Comparison of ENCODE assay signal across 13 cellular contexts in the genomic region with DNA sequence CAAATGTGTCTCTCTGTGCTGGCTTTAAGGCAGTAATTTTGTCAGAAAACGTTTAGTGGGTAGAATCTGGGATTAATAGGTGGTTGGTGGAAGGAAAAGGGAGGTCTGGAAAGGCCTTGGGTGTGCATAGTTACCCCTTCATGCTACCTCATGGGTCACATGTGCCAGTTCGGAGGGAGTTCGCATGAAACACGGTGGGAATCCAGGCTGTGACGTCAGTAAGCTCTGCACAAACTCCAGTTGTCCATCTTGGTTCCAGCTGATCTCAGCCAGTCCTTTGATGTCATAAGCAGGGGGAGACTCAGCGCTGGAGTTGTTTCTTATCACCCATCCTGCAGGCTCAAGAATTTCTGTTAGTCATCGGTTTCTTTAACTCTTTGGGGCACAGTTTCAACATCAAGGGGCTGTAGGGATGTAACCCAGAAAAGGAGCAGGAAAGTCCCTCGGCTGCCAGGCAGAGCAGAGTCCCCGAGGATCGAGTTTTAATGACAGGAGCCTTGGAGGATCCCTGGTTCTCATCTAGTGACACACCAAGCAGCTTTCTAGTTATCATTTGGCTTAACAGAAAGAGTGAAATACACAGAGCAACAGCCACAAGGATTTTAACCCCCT. TPM values are rescaled to one million over a fixed set of nuclear protein-coding genes. Genes with fewer than 3 reads are reported as not detected.
DNase-seq lines count a peak whose midpoint lies in the region; ATAC-seq and TF ChIP-seq lines count a peak whose summit lies in the region.
"Had no signal": no experiment of that assay in that cellular context is flagged by ENCODE, and none has a peak within 500 bp of the region (broad histone marks: within the 10 kb centered on the region; RNA-seq: fewer than 3 reads in every experiment).

No MANE protein-coding gene starts in this region.

- H3K9me3 ChIP-seq in AG04450 (ENCODE audit: control insufficient read depth, insufficient read depth, low read length) = peaks cover 8% of the 10 kb centered on the region
- H3K9me3 ChIP-seq: right lobe of liver had no signal

- DNase-seq in AG04450 (ENCODE audit: low read depth, low spot score) (peak; percentile 90), LHCN-M2 (ENCODE audit: low read depth) (peak; percentile 61), cardiac fibroblast (ENCODE audit: low read depth in 2 of 2) (peak; percentile 93 to 99), mucosa of gallbladder (ENCODE audit: low spot score) (peak; percentile 84), medulla oblongata (ENCODE audit: extremely low spot score) (no peak), foreskin melanocyte (no peak)
- DNase-seq: activated CD4-positive, alpha-beta T cell treated with anti-CD3 and anti-CD28 coated beads, Interleukin-2, amount 10 ng/mL, durations not matched to agents 24 days and 14 days; CD8-positive, alpha-beta T cell; KBM-7; right lobe of liver; stimulated activated naive CD4-positive, alpha-beta T cell had no signal

- CTCF ChIA-PET in AG04450 (lab: Charles Lee) = interaction anchor here (0.5 kb wide), 1 partner anchor 59 kb away, joined by 4 read pairs; no protein-coding TSS in a partner anchor

- POLR2A ChIA-PET in AG04450 (lab: Yijun Ruan, JAX) = interaction anchor here (0.6 to 1.1 kb wide), 3 partner anchors 13 to 33 kb away, joined by 4 to 8 read pairs (median 4); partner anchors contain the start of gene MLC1

- no peaks in the 10 kb centered on the region for H3K27me3 ChIP-seq in AG04450 (ENCODE audit: control insufficient read depth, insufficient read depth, low read length)
- H3K27me3 ChIP-seq: right lobe of liver had no signal

- no peak for TF ChIP-seq CTCF in AG04450 (IDR thresholded peaks at IDR 0.05; ENCODE audit: low read depth, low read length)
- TF ChIP-seq CTCF in cardiac fibroblast (IDR thresholded peaks at IDR 0.05; ENCODE audit: low read depth, low read length) = no peak

- H3K4me3 ChIP-seq in AG04450 (ENCODE audit: low read depth, low read length) (no peak overlapping the region), cardiac fibroblast (replicated peaks in 1 of 2; ENCODE audit: low read depth in 2 of 2, low read length in 2 of 2) (no peak overlapping the region)
- H3K4me3 ChIP-seq: right lobe of liver had no signal

- peak overlapping the region; percentile 68 for H3K27ac ChIP-seq in AG04450 (ENCODE audit: low read depth, low read length)
- H3K27ac ChIP-seq: right lobe of liver had no signal

- ATAC-seq in HG03342 (IDR thresholded peaks at IDR 0.05; ENCODE audit: unreplicated experiment) = no peak
- no peak for ATAC-seq in GM19463 (IDR thresholded peaks at IDR 0.05; ENCODE audit: unreplicated experiment)
- ATAC-seq: CD8-positive, alpha-beta T cell had no signal

RNA-seq across cellular contexts. Expression of gene MOV10L1, which starts 28.9 kb away (rescaled TPM):
- polyA plus RNA-seq in AG04450 (2011; rRNA removed) = 4.2 and 4.6 TPM in 2 replicates
- polyA minus RNA-seq in AG04450 (2011; rRNA and poly(A)+ RNA removed) = 4.3 and 5.5 TPM in 2 replicates
- total RNA-seq in LHCN-M2 (2014; rRNA removed) (0.23 and 0.32 TPM in 2 replicates), mucosa of gallbladder (2.6 TPM)
- 0.23 TPM for polyA plus RNA-seq in LHCN-M2 (2012)
- total RNA-seq: activated CD4-positive, alpha-beta T cell treated with anti-CD3 and anti-CD28 coated beads, Interleukin-2, amount 10 ng/mL, durations not matched to agents 24 days and 14 days; CD8-positive, alpha-beta T cell had no signal

RNA-seq across cellular contexts. Expression of gene MLC1, which starts 33.4 kb away (rescaled TPM):
- polyA plus RNA-seq in AG04450 (2011; rRNA removed) = 0.15 and 0.27 TPM in 2 replicates
- polyA minus RNA-seq in AG04450 (2011; rRNA and poly(A)+ RNA removed) = 0.56 TPM in 1 of 2 replicates, not detected in the other
- total RNA-seq in LHCN-M2 (2014; rRNA removed) = not detected in 2 replicates
- polyA plus RNA-seq in LHCN-M2 (2012) = not detected
- total RNA-seq in mucosa of gallbladder = 0.43 TPM
- total RNA-seq: activated CD4-positive, alpha-beta T cell treated with anti-CD3 and anti-CD28 coated beads, Interleukin-2, amount 10 ng/mL, durations not matched to agents 24 days and 14 days had no signal

RNA-seq across cellular contexts. Expression of gene PANX2, which starts 51.9 kb away (rescaled TPM):
- polyA plus RNA-seq in AG04450 (2011; rRNA removed) = 0.93 and 1.1 TPM in 2 replicates
- 0.17 and 0.28 TPM in 2 replicates for polyA minus RNA-seq in AG04450 (2011; rRNA and poly(A)+ RNA removed)
- 0.17 TPM in 1 of 2 replicates, not detected in the other for total RNA-seq in LHCN-M2 (2014; rRNA removed)
- polyA plus RNA-seq in LHCN-M2 (2012) = 1.4 TPM
- 0.95 TPM for total RNA-seq in mucosa of gallbladder

Comparison
In these comparisons a context has a peak if more than half of its experiments do, and no peak if none do; other contexts are left out.
1. DNase-seq: peak in AG04450 (single experiment), LHCN-M2 (single experiment), cardiac fibroblast (2 of 2) and mucosa of gallbladder (single experiment); none in medulla oblongata (single experiment) and foreskin melanocyte (single experiment).